27 cellular contexts compared by ENCODE assay signal in the genomic region with DNA sequence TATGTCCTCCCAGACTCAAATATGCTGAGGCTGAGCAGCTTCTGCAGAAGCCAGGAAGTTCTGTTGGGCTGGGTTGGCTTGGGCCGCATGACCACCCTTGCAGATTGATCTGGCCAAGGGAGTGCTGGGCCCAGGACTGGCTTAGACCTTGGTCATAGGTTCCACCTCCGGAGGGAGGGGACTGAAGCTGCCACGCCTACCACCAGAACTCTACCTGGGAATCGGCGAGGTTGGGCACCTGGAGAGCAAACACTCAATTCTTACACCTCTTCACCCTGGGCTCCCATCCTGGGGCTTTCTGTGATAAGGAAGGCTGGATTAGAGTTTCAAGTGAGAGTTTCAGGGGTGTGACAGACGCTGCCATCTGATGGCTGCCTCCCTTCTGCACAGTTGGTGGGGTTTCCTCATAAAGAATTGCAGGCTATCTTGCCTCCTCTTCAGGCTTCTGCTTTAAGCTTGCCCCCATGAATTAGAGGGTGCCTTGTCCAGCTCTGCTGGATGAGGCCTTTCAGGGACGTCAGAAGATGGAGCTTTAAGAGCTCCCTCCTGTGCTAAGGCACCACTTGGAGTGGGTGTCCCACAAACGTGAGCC. TPM values are rescaled to one million over a fixed set of nuclear protein-coding genes. Genes with fewer than 3 reads are reported as not detected.
DNase-seq lines count a peak whose midpoint lies in the region; ATAC-seq and TF ChIP-seq lines count a peak whose summit lies in the region.
"Had no signal": no experiment of that assay in that cellular context is flagged by ENCODE, and none has a peak within 500 bp of the region (broad histone marks: within the 10 kb centered on the region; RNA-seq: fewer than 3 reads in every experiment).

No MANE protein-coding gene starts in this region.

- H3K27ac Mint-ChIP-seq in chondrocyte (ENCODE audit: unreplicated experiment): no peak overlapping the region
- H3K27ac Mint-ChIP-seq in stimulated activated memory B cell treated with anti-CD40 and anti-IgM and Interleukin-4, amounts not matched to agents 10 μg/mL and 1 μg/mL and 100 μg/mL, for 72 hours: no peak overlapping the region
- H3K27ac Mint-ChIP-seq: activated CD4-positive, alpha-beta T cell treated with anti-CD3 and anti-CD28 coated beads, Interleukin-2, amount 10 ng/mL, durations not matched to agents 7 days and 5 days; activated CD8-positive, alpha-beta memory T cell treated with anti-CD3 and anti-CD28 coated beads, Interleukin-2, amount 10 ng/mL, durations not matched to agents 7 days and 5 days; activated naive CD8-positive, alpha-beta T cell treated with anti-CD3 and anti-CD28 coated beads, Interleukin-2, amount 50 U/mL, for 24 hours; progenitor cell of endocrine pancreas had no signal

- peaks cover 40% of the 10 kb centered on the region for H3K27me3 Mint-ChIP-seq in chondrocyte (ENCODE audit: low read depth)
- H3K27me3 Mint-ChIP-seq in stimulated activated memory B cell treated with anti-CD40 and anti-IgM and Interleukin-4, amounts not matched to agents 10 μg/mL and 1 μg/mL and 100 μg/mL, for 72 hours: peaks cover 31% of the 10 kb centered on the region

- no peaks in the 10 kb centered on the region for H3K4me1 ChIP-seq in SK-N-SH (ENCODE audit: control insufficient read depth in 1 of 2, insufficient read depth in 2 of 2, low read depth in 1 of 2, low read length in 1 of 2)
- H3K4me1 ChIP-seq in Karpas-422 (ENCODE audit: low read length): no peaks in the 10 kb centered on the region
- H3K4me1 ChIP-seq: BE2C had no signal

- H3K4me3 Mint-ChIP-seq in chondrocyte (ENCODE audit: unreplicated experiment): no peak overlapping the region
- no peak overlapping the region for H3K4me3 Mint-ChIP-seq in stimulated activated memory B cell treated with anti-CD40 and anti-IgM and Interleukin-4, amounts not matched to agents 10 μg/mL and 1 μg/mL and 100 μg/mL, for 72 hours
- H3K4me3 Mint-ChIP-seq: activated CD4-positive, alpha-beta T cell treated with anti-CD3 and anti-CD28 coated beads, Interleukin-2, amount 10 ng/mL, durations not matched to agents 7 days and 5 days; activated CD8-positive, alpha-beta memory T cell treated with anti-CD3 and anti-CD28 coated beads, Interleukin-2, amount 10 ng/mL, durations not matched to agents 7 days and 5 days; activated naive CD8-positive, alpha-beta T cell treated with anti-CD3 and anti-CD28 coated beads, Interleukin-2, amount 50 U/mL, for 24 hours; CD8-positive, alpha-beta memory T cell; stimulated activated naive CD8-positive, alpha-beta T cell treated with anti-CD3 and anti-CD28 coated beads, Interleukin-15, amount 100 ng/mL, for 72 hours had no signal

- POLR2A ChIA-PET in SK-N-SH (lab: Yijun Ruan, JAX): no interaction called here

- 0 out of 3 replicates have a peak, but pooled peaks have one; percentile 23 for ATAC-seq in SK-N-SH treated with all-trans-retinoic acid at 6 μM for 48 hours
- ATAC-seq in stimulated activated memory B cell treated with anti-CD40 and anti-IgM and Interleukin-4, amounts not matched to agents 10 μg/mL and 1 μg/mL and 100 μg/mL, for 72 hours: peak; percentile 14
- no peak for ATAC-seq in GM19467 (IDR thresholded peaks at IDR 0.05; ENCODE audit: unreplicated experiment)
- ATAC-seq: activated CD8-positive, alpha-beta memory T cell treated with anti-CD3 and anti-CD28 coated beads, Interleukin-2, amount 10 ng/mL, durations not matched to agents 7 days and 5 days; activated naive CD8-positive, alpha-beta T cell treated with anti-CD3 and anti-CD28 coated beads, Interleukin-2, amount 50 U/mL, for 24 hours; left ventricle myocardium superior; stimulated activated naive CD8-positive, alpha-beta T cell treated with anti-CD3 and anti-CD28 coated beads, Interleukin-15, amount 100 ng/mL, for 72 hours had no signal

- H4K20me1 ChIP-seq in SK-N-SH (ENCODE audit: insufficient read depth) (no peaks in the 10 kb centered on the region), Karpas-422 (ENCODE audit: insufficient read depth, low read depth, low read length) (no peaks in the 10 kb centered on the region)

- H3K36me3 Mint-ChIP-seq in chondrocyte (ENCODE audit: low read depth): no peaks in the 10 kb centered on the region
- no peaks in the 10 kb centered on the region for H3K36me3 Mint-ChIP-seq in stimulated activated memory B cell treated with anti-CD40 and anti-IgM and Interleukin-4, amounts not matched to agents 10 μg/mL and 1 μg/mL and 100 μg/mL, for 72 hours
- H3K36me3 Mint-ChIP-seq: activated CD8-positive, alpha-beta memory T cell treated with anti-CD3 and anti-CD28 coated beads, Interleukin-2, amount 10 ng/mL, durations not matched to agents 7 days and 5 days; CD8-positive, alpha-beta memory T cell had no signal

- H3K4me3 ChIP-seq in SK-N-SH (ENCODE audit: low read depth in 2 of 2, low read length in 1 of 2) (no peak overlapping the region), Karpas-422 (ENCODE audit: low read length) (no peak overlapping the region)
- H3K4me3 ChIP-seq: SK-N-MC had no signal

- peaks cover 66% of the 10 kb centered on the region for H3K27me3 ChIP-seq in SK-N-SH (ENCODE audit: insufficient read depth)
- H3K27me3 ChIP-seq in Karpas-422 (ENCODE audit: low read length): no peaks in the 10 kb centered on the region

- H3K4me1 Mint-ChIP-seq in chondrocyte (ENCODE audit: low read depth): peaks cover 3% of the 10 kb centered on the region
- no peaks in the 10 kb centered on the region for H3K4me1 Mint-ChIP-seq in stimulated activated memory B cell treated with anti-CD40 and anti-IgM and Interleukin-4, amounts not matched to agents 10 μg/mL and 1 μg/mL and 100 μg/mL, for 72 hours

- 26% methylated on average over 8 of the region's 8 CpGs for WGBS in SK-N-SH (ENCODE audit: low lambda C conversion rate)

- H3K9me2 ChIP-seq in SK-N-SH: no peaks in the 10 kb centered on the region
- no peaks in the 10 kb centered on the region for H3K9me2 ChIP-seq in Karpas-422 (replicated peaks; ENCODE audit: insufficient read depth, low read length)

- no peaks in the 10 kb centered on the region for H3F3A ChIP-seq in SK-N-SH (replicated peaks; ENCODE audit: insufficient read depth)

- no peak for TF ChIP-seq CTCF in SK-N-SH (IDR thresholded peaks at IDR 0.05)
- peak; percentile 30 for TF ChIP-seq CTCF in chondrocyte (IDR thresholded peaks at IDR 0.05)

- H3K9ac ChIP-seq in SK-N-SH: no peak overlapping the region
- H3K9ac ChIP-seq in Karpas-422 (ENCODE audit: low read length): no peak overlapping the region

- H3K4me2 ChIP-seq in SK-N-SH: no peak overlapping the region
- no peak overlapping the region for H3K4me2 ChIP-seq in Karpas-422 (ENCODE audit: low read depth, low read length, poor library complexity, severe bottlenecking)

- H3K79me2 ChIP-seq in SK-N-SH (ENCODE audit: insufficient read depth) (no peaks in the 10 kb centered on the region), Karpas-422 (ENCODE audit: low read length) (no peaks in the 10 kb centered on the region)

- CTCF ChIA-PET in SK-N-SH (lab: Yijun Ruan, JAX): interaction anchor here (1.1 kb wide), 1 partner anchor 14 kb away, joined by 3 read pairs; no protein-coding TSS in a partner anchor

- no peak overlapping the region for H2AFZ ChIP-seq in SK-N-SH (ENCODE audit: low read depth)
- H2AFZ ChIP-seq in Karpas-422 (ENCODE audit: low read length): no peak overlapping the region

- H3K9me3 Mint-ChIP-seq in chondrocyte (ENCODE audit: low read depth): no peaks in the 10 kb centered on the region
- H3K9me3 Mint-ChIP-seq in stimulated activated memory B cell treated with anti-CD40 and anti-IgM and Interleukin-4, amounts not matched to agents 10 μg/mL and 1 μg/mL and 100 μg/mL, for 72 hours: no peaks in the 10 kb centered on the region
- H3K9me3 Mint-ChIP-seq: activated CD4-positive, alpha-beta T cell treated with anti-CD3 and anti-CD28 coated beads, Interleukin-2, amount 10 ng/mL, durations not matched to agents 7 days and 5 days; activated naive CD8-positive, alpha-beta T cell treated with anti-CD3 and anti-CD28 coated beads, Interleukin-2, amount 50 U/mL, for 24 hours; CD8-positive, alpha-beta memory T cell; stimulated activated naive CD8-positive, alpha-beta T cell treated with anti-CD3 and anti-CD28 coated beads, Interleukin-15, amount 100 ng/mL, for 72 hours had no signal

- TF ChIP-seq EP300 in SK-N-SH (IDR thresholded peaks at IDR 0.05; ENCODE audit: borderline replicate concordance in 1 of 2, low read depth in 1 of 2, low read length in 1 of 2): no peak

- DNase-seq in SK-N-SH (no peak), Karpas-422 (peak; percentile 57), chondrocyte (ENCODE audit: low spot score) (no peak), GF-D8 (lab: John Stamatoyannopoulos, UW) (no peak), MV-4-11 (lab: John Stamatoyannopoulos, UW) (no peak)
- DNase-seq: activated CD4-positive, alpha-beta T cell treated with anti-CD3 and anti-CD28 coated beads, Interleukin-2, amount 10 ng/mL, durations not matched to agents 7 days and 5 days; activated CD8-positive, alpha-beta memory T cell treated with anti-CD3 and anti-CD28 coated beads, Interleukin-2, amount 10 ng/mL, durations not matched to agents 7 days and 5 days; activated naive CD8-positive, alpha-beta T cell treated with anti-CD3 and anti-CD28 coated beads, Interleukin-2, amount 50 U/mL, for 24 hours; activated T-cell treated with anti-CD3 and anti-CD28 coated beads, Interleukin-2, amount 50 U/mL, for 48 hours; BE2C; CD8-positive, alpha-beta memory T cell; central memory CD4-positive, alpha-beta T cell; dermis blood vessel endothelial cell; left ventricle myocardium superior; NCI-H1105; NCI-H2029; NCI-H526; stimulated activated naive CD8-positive, alpha-beta T cell treated with anti-CD3 and anti-CD28 coated beads, Interleukin-15, amount 100 ng/mL, for 72 hours; T-helper 2 cell had no signal

- H3K9me3 ChIP-seq in SK-N-SH (no peaks in the 10 kb centered on the region), Karpas-422 (ENCODE audit: low read length) (no peaks in the 10 kb centered on the region)
- H3K9me3 ChIP-seq: BE2C had no signal

- H3K27ac ChIP-seq in SK-N-SH (ENCODE audit: low read depth in 2 of 2, low read length in 1 of 2) (no peak overlapping the region), Karpas-422 (ENCODE audit: low read length) (no peak overlapping the region)
- H3K27ac ChIP-seq: RWPE1, SK-N-MC had no signal

- no peak for TF ChIP-seq RAD21 in SK-N-SH (IDR thresholded peaks at IDR 0.05; ENCODE audit: low read length)

- H3K36me3 ChIP-seq in SK-N-SH (replicated peaks in 1 of 2; ENCODE audit: control insufficient read depth in 1 of 2, insufficient read depth in 2 of 2, low read length in 1 of 2): no peaks in the 10 kb centered on the region
- H3K36me3 ChIP-seq in Karpas-422 (ENCODE audit: insufficient read depth, low read length): no peaks in the 10 kb centered on the region
- H3K36me3 ChIP-seq: BE2C had no signal

RNA-seq across cellular contexts. Expression of gene SLC24A4, which starts 5.8 kb away (rescaled TPM):
- polyA plus RNA-seq in SK-N-SH (2012; rRNA removed): 0.07 and 0.13 TPM in 2 replicates
- polyA plus RNA-seq in SK-N-SH (2012; cell fraction: cytosol; rRNA removed): 0.06 and 0.09 TPM in 2 replicates
- polyA plus RNA-seq in SK-N-SH (2012; cell fraction: nucleus; rRNA removed): 0.06 and 0.14 TPM in 2 replicates
- total RNA-seq in Karpas-422 (2014; rRNA removed; shearing (Covaris generic); ENCODE audit: low replicate concordance): not detected in 2 replicates
- 0.29 to 0.77 TPM (median 0.37 TPM) in 3 replicates for total RNA-seq in chondrocyte
- total RNA-seq: activated CD4-positive, alpha-beta T cell treated with anti-CD3 and anti-CD28 coated beads, Interleukin-2, amount 10 ng/mL, durations not matched to agents 7 days and 5 days; activated CD8-positive, alpha-beta memory T cell treated with anti-CD3 and anti-CD28 coated beads, Interleukin-2, amount 10 ng/mL, durations not matched to agents 7 days and 5 days; G401; myocyte; progenitor cell of endocrine pancreas had no signal
- polyA plus RNA-seq: CD8-positive, alpha-beta memory T cell had no signal
